ENCODE assay signal across 1 cellular context in the genomic region with DNA sequence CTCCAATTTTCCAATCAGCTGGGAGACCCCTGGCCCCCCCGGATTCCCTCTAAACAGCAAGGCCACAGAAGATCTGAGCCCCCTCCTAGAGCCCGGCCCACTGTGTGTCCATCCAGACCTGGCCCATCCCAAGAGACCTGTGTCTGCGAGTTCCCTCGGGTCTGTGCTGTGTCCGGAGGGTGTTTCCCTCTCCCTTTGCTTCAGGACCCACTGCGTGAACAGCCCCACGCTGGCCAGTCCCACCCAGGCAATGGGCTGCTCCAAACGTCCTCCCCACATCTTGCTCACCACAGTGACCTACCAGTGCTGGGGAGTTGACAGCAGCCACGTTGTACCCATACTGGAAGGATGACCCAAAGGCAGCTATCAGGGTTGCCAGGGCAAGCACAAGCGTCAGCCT.
TF ChIP-seq lines count a peak whose summit lies in the region.

No MANE protein-coding gene starts in this region.

TF ChIP-seq in HepG2, 621 proteins besides CTCF, POLR2A, EP300 and RAD21:
- TF ChIP-seq ELF3 (CRISPR knock-in tag; IDR thresholded peaks at IDR 0.05) (no peak), ZNF552 (CRISPR knock-in tag; IDR thresholded peaks at IDR 0.05; ENCODE audit: borderline replicate concordance) (no peak), RNF219 (CRISPR knock-in tag; IDR thresholded peaks at IDR 0.05) (no peak), PTBP1 (IDR thresholded peaks at IDR 0.05; ENCODE audit: low read depth, low read length, poor library complexity, severe bottlenecking) (no peak), SIN3B (IDR thresholded peaks at IDR 0.05; ENCODE audit: low read length) (no peak), ZFP36 (IDR thresholded peaks at IDR 0.05; ENCODE audit: borderline replicate concordance, low read depth, low read length, partially characterized antibody) (no peak)
- TF ChIP-seq, protein P1, sequence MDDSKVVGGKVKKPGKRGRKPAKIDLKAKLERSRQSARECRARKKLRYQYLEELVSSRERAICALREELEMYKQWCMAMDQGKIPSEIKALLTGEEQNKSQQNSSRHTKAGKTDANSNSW (CRISPR knock-in tag; IDR thresholded peaks at IDR 0.05; ENCODE audit: borderline replicate concordance): no peak
